ENCODE assay signal across 23 cellular contexts in genomic region chr3:188194327-188194726, GRCh38. TPM values are rescaled to one million over a fixed set of nuclear protein-coding genes. Genes with fewer than 3 reads are reported as not detected.
DNase-seq lines count a peak whose midpoint lies in the region; ATAC-seq and TF ChIP-seq lines count a peak whose summit lies in the region.
"Had no signal": no experiment of that assay in that cellular context is flagged by ENCODE, and none has a peak within 500 bp of the region (broad histone marks: within the 10 kb centered on the region; RNA-seq: fewer than 3 reads in every experiment).

No MANE protein-coding gene starts in this region.

- H3K27me3 Mint-ChIP-seq in naive thymus-derived CD4-positive, alpha-beta T cell, result no peaks in the 10 kb centered on the region
- H3K27me3 Mint-ChIP-seq: IgD-negative memory B cell, memory B cell had no signal

- no peak overlapping the region for H3K4ac ChIP-seq in mesenchymal stem cell (ENCODE audit: low read depth in 1 of 2, low read length in 2 of 2)

- no peak for TF ChIP-seq CTCF in breast epithelium (IDR thresholded peaks at IDR 0.05)
- no peak for TF ChIP-seq CTCF in PC-9 (conservative IDR thresholded peaks at IDR 0.05)

- H2BK12ac ChIP-seq in mesenchymal stem cell (ENCODE audit: low read length in 2 of 2), result no peak overlapping the region

- H3K4me2 ChIP-seq in mesenchymal stem cell (ENCODE audit: low read length, poor library complexity, severe bottlenecking) (no peak overlapping the region), PC-9 (no peak overlapping the region)
- H3K4me2 ChIP-seq: A549 had no signal

- H3K14ac ChIP-seq in mesenchymal stem cell (ENCODE audit: low read length in 2 of 2), result no peak overlapping the region

- no peak overlapping the region for H4K8ac ChIP-seq in mesenchymal stem cell (ENCODE audit: low read length)

- H3K9me3 Mint-ChIP-seq in naive thymus-derived CD4-positive, alpha-beta T cell, result peaks cover 0 to 5% (median 0%) of the 10 kb centered on the region in 11 donors
- H3K9me3 Mint-ChIP-seq: IgD-negative memory B cell; memory B cell; T-helper 2 cell treated with Interferon-gamma antibody and Interleukin-4, amounts not matched to agents 5 μg/mL and 100 μg/mL, for 36 hours had no signal

- H3K27ac ChIP-seq in ACC112 (ENCODE audit: low read depth, low read length), result 0 out of 2 replicates have a peak overlapping the region, but pooled peaks have one; percentile 0
- peak overlapping the region; percentile 54 to 60 for H3K27ac ChIP-seq in breast epithelium
- no peak overlapping the region for H3K27ac ChIP-seq in mesenchymal stem cell (ENCODE audit: low read length, poor library complexity, severe bottlenecking)
- H3K27ac ChIP-seq in naive thymus-derived CD4-positive, alpha-beta T cell (ENCODE audit: low read depth, low read length), result no peak overlapping the region
- H3K27ac ChIP-seq in PC-9, result no peak overlapping the region
- H3K27ac ChIP-seq: A549, body of pancreas, C4-2B, SJCRH30 had no signal

- no peak overlapping the region for H3K18ac ChIP-seq in mesenchymal stem cell (ENCODE audit: low read depth in 1 of 2, low read length in 2 of 2)

- H4K91ac ChIP-seq in mesenchymal stem cell (ENCODE audit: low read length), result no peak overlapping the region

- WGBS in mesenchymal stem cell, result 46% methylated on average over 2 of the region's 2 CpGs

- peaks cover 86% of the 10 kb centered on the region for H3K79me2 ChIP-seq in ACC112 (ENCODE audit: control insufficient read depth, insufficient read depth, low read length, unreplicated experiment)
- peaks cover 61% of the 10 kb centered on the region for H3K79me2 ChIP-seq in PC-9 (ENCODE audit: low read depth)

- no peaks in the 10 kb centered on the region for H3K9me2 ChIP-seq in PC-9 (ENCODE audit: insufficient read depth)

- no TSS peak for BruUV-seq in PC-9 (replicated peaks; lab: Mats Ljungman, UMichigan)

- TF ChIP-seq POLR2A in breast epithelium (IDR thresholded peaks at IDR 0.05), result no peak

- H3K9ac ChIP-seq in mesenchymal stem cell (ENCODE audit: low read length), result no peak overlapping the region

- no peak overlapping the region for H2BK15ac ChIP-seq in mesenchymal stem cell (ENCODE audit: low read depth, poor library complexity, severe bottlenecking)

- H3K9me3 ChIP-seq in breast epithelium (no peaks in the 10 kb centered on the region), mesenchymal stem cell (ENCODE audit: control insufficient read depth, low read length) (no peaks in the 10 kb centered on the region), PC-9 (ENCODE audit: insufficient read depth, low read depth) (no peaks in the 10 kb centered on the region)
- no peaks in the 10 kb centered on the region for H3K9me3 ChIP-seq in naive thymus-derived CD4-positive, alpha-beta T cell (ENCODE audit: control insufficient read depth in 2 of 3, low read length in 3 of 3)
- H3K9me3 ChIP-seq: A549, body of pancreas, heart left ventricle, SJCRH30 had no signal

- H3K79me1 ChIP-seq in mesenchymal stem cell (replicated peaks; ENCODE audit: low read length, poor library complexity, severe bottlenecking), result peaks cover 19% of the 10 kb centered on the region

- H3K36me3 ChIP-seq in ACC112 (ENCODE audit: insufficient read depth, low read length) (peaks cover 15% of the 10 kb centered on the region; the same call in 1 of the 2 replicates), breast epithelium (no peaks in the 10 kb centered on the region), mesenchymal stem cell (ENCODE audit: control insufficient read depth in 1 of 2, insufficient read depth in 2 of 2, low read depth in 1 of 2, low read length in 2 of 2) (peaks cover 0 to 31% of the 10 kb centered on the region in 2 experiments), PC-9 (ENCODE audit: low read depth) (peaks cover 16% of the 10 kb centered on the region; the same call in 1 of the 2 replicates)
- peaks cover 0 to 6% (median 0%) of the 10 kb centered on the region in 3 experiments for H3K36me3 ChIP-seq in naive thymus-derived CD4-positive, alpha-beta T cell (ENCODE audit: control insufficient read depth in 2 of 3, insufficient read depth in 3 of 3, low read length in 3 of 3)
- H3K36me3 ChIP-seq: SJCRH30 had no signal

- H2BK5ac ChIP-seq in mesenchymal stem cell (ENCODE audit: low read depth, low read length, poor library complexity, severe bottlenecking), result no peak overlapping the region

- DNase-seq in M059J (ENCODE audit: low read depth), result peak; percentile 93
- no peak for DNase-seq in breast epithelium (ENCODE audit: low spot score in 2 of 2)
- peak; percentile 89 for DNase-seq in mesenchymal stem cell
- DNase-seq in naive thymus-derived CD4-positive, alpha-beta T cell, result no peak
- no peak for DNase-seq in PC-9
- DNase-seq in activated naive CD4-positive, alpha-beta T cell treated with Interleukin-2 at 50 U/mL for 16 hours, result no peak
- DNase-seq: activated effector memory CD4-positive, alpha-beta T cell treated with anti-CD3 and anti-CD28 coated beads, Interleukin-2, amount 50 U/mL, for 16 hours; body of pancreas; heart left ventricle; islet precursor cell; NCI-H1048; NCI-H2081 treated with DMSO at 0.1 percent for 48 hours; NCI-H524 treated with DMSO at 0.1 percent for 48 hours; SJCRH30; stimulated activated CD4-positive, alpha-beta T cell treated with anti-CD3 and anti-CD28 coated beads, Interleukin-15, amount 100 ng/mL, for 24 hours; stimulated activated naive CD4-positive, alpha-beta T cell treated with Interleukin-2 at 50 U/mL for 16 hours had no signal

- POLR2A ChIA-PET in naive thymus-derived CD4-positive, alpha-beta T cell (lab: Charles Lee), result no interaction called here
- POLR2A ChIA-PET in PC-9 (lab: Charles Lee; ENCODE audit: unreplicated experiment), result interaction anchor here (0.6 kb wide), 1 partner anchor 449 kb away, joined by 11 read pairs; the partner anchor contains the start of gene BCL6

- H2AFZ ChIP-seq in ACC112 (ENCODE audit: low read length, unreplicated experiment) (no peak overlapping the region), mesenchymal stem cell (ENCODE audit: low read depth, low read length) (no peak overlapping the region), PC-9 (no peak overlapping the region)

- no peak overlapping the region for H3K23ac ChIP-seq in mesenchymal stem cell (ENCODE audit: low read length in 2 of 2)

- peaks cover 28% of the 10 kb centered on the region for H3K4me1 ChIP-seq in ACC112 (ENCODE audit: control insufficient read depth, insufficient read depth, low read length, unreplicated experiment)
- H3K4me1 ChIP-seq in breast epithelium, result peaks cover 0 to 12% of the 10 kb centered on the region in 2 donors
- peaks cover 11% of the 10 kb centered on the region for H3K4me1 ChIP-seq in mesenchymal stem cell (ENCODE audit: control insufficient read depth, insufficient read depth, low read depth, low read length)
- no peaks in the 10 kb centered on the region for H3K4me1 ChIP-seq in naive thymus-derived CD4-positive, alpha-beta T cell (ENCODE audit: control insufficient read depth in 2 of 2, insufficient read depth in 2 of 2, low read length in 2 of 2)
- H3K4me1 ChIP-seq in PC-9 (replicated peaks; ENCODE audit: insufficient read depth), result peaks cover 24% of the 10 kb centered on the region
- H3K4me1 ChIP-seq: SJCRH30 had no signal

- H3K27me3 ChIP-seq in ACC112 (ENCODE audit: insufficient read depth, low read length) (no peaks in the 10 kb centered on the region), breast epithelium (no peaks in the 10 kb centered on the region), mesenchymal stem cell (ENCODE audit: control insufficient read depth in 1 of 2, insufficient read depth in 1 of 2, low read length in 2 of 2) (no peaks in the 10 kb centered on the region), PC-9 (ENCODE audit: insufficient read depth, low read depth) (no peaks in the 10 kb centered on the region)
- no peaks in the 10 kb centered on the region for H3K27me3 ChIP-seq in naive thymus-derived CD4-positive, alpha-beta T cell (ENCODE audit: control insufficient read depth in 2 of 2, insufficient read depth in 2 of 2, low read length in 2 of 2)
- H3K27me3 ChIP-seq: body of pancreas, heart left ventricle, SJCRH30 had no signal

- CTCF ChIA-PET in naive thymus-derived CD4-positive, alpha-beta T cell (lab: Charles Lee), result no interaction called here
- CTCF ChIA-PET in PC-9 (lab: Charles Lee), result no interaction called here

- H3K4me1 Mint-ChIP-seq in naive thymus-derived CD4-positive, alpha-beta T cell, result peaks cover 17 to 43% (median 30%) of the 10 kb centered on the region in 7 donors

- no peak overlapping the region for H3K4me3 Mint-ChIP-seq in naive thymus-derived CD4-positive, alpha-beta T cell
- H3K4me3 Mint-ChIP-seq: IgD-negative memory B cell; memory B cell; T-helper 2 cell treated with Interferon-gamma antibody and Interleukin-4, amounts not matched to agents 5 μg/mL and 100 μg/mL, for 36 hours had no signal

- peaks cover 28 to 60% (median 41%) of the 10 kb centered on the region in 5 donors for H3K36me3 Mint-ChIP-seq in naive thymus-derived CD4-positive, alpha-beta T cell

- no peak for ATAC-seq in naive thymus-derived CD4-positive, alpha-beta T cell
- ATAC-seq in GM21360 (IDR thresholded peaks at IDR 0.05; ENCODE audit: unreplicated experiment), result no peak
- ATAC-seq: A549, body of pancreas, heart left ventricle had no signal

- no peak overlapping the region for H3K4me3 ChIP-seq in ACC112 (ENCODE audit: low read depth, low read length)
- no peak overlapping the region for H3K4me3 ChIP-seq in breast epithelium
- no peak overlapping the region for H3K4me3 ChIP-seq in mesenchymal stem cell (ENCODE audit: insufficient read depth in 1 of 2, low read depth in 1 of 2, low read length in 2 of 2)
- no peak overlapping the region for H3K4me3 ChIP-seq in naive thymus-derived CD4-positive, alpha-beta T cell (ENCODE audit: low read length)
- H3K4me3 ChIP-seq in PC-9, result no peak overlapping the region
- H3K4me3 ChIP-seq: A549, body of pancreas, heart left ventricle, SJCRH30 had no signal

- no peak overlapping the region for H2AK5ac ChIP-seq in mesenchymal stem cell (ENCODE audit: low read length, severe bottlenecking)

- no peak overlapping the region for H2BK120ac ChIP-seq in mesenchymal stem cell (ENCODE audit: low read depth, low read length)

- no peaks in the 10 kb centered on the region for H4K20me1 ChIP-seq in PC-9 (ENCODE audit: insufficient read depth)

- intact Hi-C loops in breast epithelium (cut with DNase I; ENCODE audit: low total_unique reads) (no loop called here), PC-9 (cut with micrococcal nuclease; ENCODE audit: unreplicated experiment) (no loop called here)
- intact Hi-C loops in naive thymus-derived CD4-positive, alpha-beta T cell (cut with micrococcal nuclease), result no loop called here

- no peaks in the 10 kb centered on the region; the same call in 1 of the 2 replicates for H3F3A ChIP-seq in PC-9 (ENCODE audit: insufficient read depth, low read depth)

- no peak overlapping the region for H3K27ac Mint-ChIP-seq in naive thymus-derived CD4-positive, alpha-beta T cell
- H3K27ac Mint-ChIP-seq: IgD-negative memory B cell; memory B cell; T-helper 2 cell treated with Interferon-gamma antibody and Interleukin-4, amounts not matched to agents 5 μg/mL and 100 μg/mL, for 36 hours had no signal

RNA-seq across cellular contexts. Expression of gene LPP, which starts 40.4 kb away (rescaled TPM):
- 23.2 and 32.6 TPM in 2 replicates for total RNA-seq in M059J (2014; rRNA removed; shearing (Covaris generic))
- total RNA-seq in breast epithelium (100 to 1,000 TPM; 135 to 183 (median 147) TPM), PC-9 (2021) (113 and 148 TPM in 2 replicates)
- polyA plus RNA-seq in mesenchymal stem cell (2013, experiment 1 of 2), result 37.8 TPM
- 34.1 TPM for polyA plus RNA-seq in mesenchymal stem cell (2013, experiment 2 of 2)
- 10 to 100 TPM; 12.5 to 95.2 (median 52.3) TPM for total RNA-seq in naive thymus-derived CD4-positive, alpha-beta T cell
- polyA plus RNA-seq in naive thymus-derived CD4-positive, alpha-beta T cell, result 10 to 100 TPM; 10.3 to 12.1 TPM

Comparison
In these comparisons a context has a peak if more than half of its experiments do, and no peak if none do; other contexts are left out.
1. H3K27ac ChIP-seq: peak in ACC112 (single experiment) and breast epithelium (2 of 2); none in mesenchymal stem cell (single experiment), naive thymus-derived CD4-positive, alpha-beta T cell (single experiment) and PC-9 (single experiment).
2. DNase-seq: peak in M059J (single experiment) and mesenchymal stem cell (single experiment); none in breast epithelium (0 of 2), naive thymus-derived CD4-positive, alpha-beta T cell (0 of 9), PC-9 (0 of 2) and activated naive CD4-positive, alpha-beta T cell treated with Interleukin-2 at 50 U/mL for 16 hours (single experiment).